Comparison of ENCODE assay signal across 8 cellular contexts in the genomic region with DNA sequence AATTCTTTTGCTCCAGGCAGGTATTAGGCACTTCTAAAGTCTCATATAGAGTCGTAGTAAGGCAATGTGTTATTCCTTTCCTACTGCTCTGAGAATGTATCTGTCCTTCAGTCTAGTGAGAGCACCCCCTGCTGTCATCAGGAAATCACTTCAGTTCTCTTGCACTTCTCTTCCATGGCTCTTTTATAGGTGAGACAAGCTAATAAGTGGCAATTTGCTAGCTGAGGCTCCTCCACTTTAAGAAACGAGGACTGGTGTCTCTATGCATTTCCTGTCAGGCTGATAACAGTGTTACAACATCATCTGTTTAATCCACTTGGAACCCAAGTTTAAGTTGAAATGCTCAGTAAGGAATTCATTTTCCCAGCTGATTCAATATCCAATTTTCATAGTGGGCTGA.
A peak's percentile ranks its signal among the peaks of the same experiment; 100 is the strongest.
DNase-seq lines count a peak whose midpoint lies in the region; ATAC-seq and TF ChIP-seq lines count a peak whose summit lies in the region.

No MANE protein-coding gene starts in this region.

- intact Hi-C loops in psoas muscle (cut with DNase I): no loop called here

- WGBS in psoas muscle, 3 donors: 29 to 39% (median 37%) methylated on average over 2 of the region's 2 CpGs

- peak overlapping the region; percentile 35 for H3K4me2 ChIP-seq in OCI-LY3 (ENCODE audit: low read length)

- H3K36me3 ChIP-seq in OCI-LY3 (replicated peaks; ENCODE audit: low read depth, low read length) (no peaks in the 10 kb centered on the region), psoas muscle (ENCODE audit: insufficient read depth in 1 of 2, low read depth in 1 of 2) (no peaks in the 10 kb centered on the region)

- no peak overlapping the region for H3K27ac ChIP-seq in OCI-LY3 (ENCODE audit: low read length)
- H3K27ac ChIP-seq in psoas muscle: no peak overlapping the region

- H3K79me2 ChIP-seq in OCI-LY3 (ENCODE audit: low read length): no peaks in the 10 kb centered on the region

- H3K9me3 ChIP-seq in OCI-LY3 (ENCODE audit: insufficient read depth, low read length) (no peaks in the 10 kb centered on the region), psoas muscle (no peaks in the 10 kb centered on the region)

- no peaks in the 10 kb centered on the region for H4K20me1 ChIP-seq in OCI-LY3 (ENCODE audit: insufficient read depth, low read length)

- H2AFZ ChIP-seq in OCI-LY3 (ENCODE audit: low read depth, low read length): no peak overlapping the region

- peak; percentile 30 for DNase-seq in AG20443 (ENCODE audit: low spot score)
- no peak for DNase-seq in psoas muscle
- no peak for DNase-seq in stimulated activated CD8-positive, alpha-beta memory T cell treated with anti-CD3 and anti-CD28 coated beads, Interleukin-4, amount 100 ng/mL, for 48 hours
- DNase-seq in amniotic stem cell (lab: John Stamatoyannopoulos, UW): no peak

- no peak overlapping the region for H3K4me3 ChIP-seq in OCI-LY3 (ENCODE audit: low read length)
- no peak overlapping the region for H3K4me3 ChIP-seq in psoas muscle

- no peak overlapping the region for H3K9ac ChIP-seq in OCI-LY3 (ENCODE audit: low read length)

- ATAC-seq in GM18519 (IDR thresholded peaks at IDR 0.05; ENCODE audit: low FRiP score, unreplicated experiment): peak; percentile 53
- ATAC-seq in HG03139 (IDR thresholded peaks at IDR 0.05; ENCODE audit: unreplicated experiment): peak; percentile 60
- peak; percentile 48 for ATAC-seq in esophagus mucosa
- ATAC-seq in psoas muscle: no peak

- peaks cover 35% of the 10 kb centered on the region for H3K4me1 ChIP-seq in OCI-LY3 (ENCODE audit: low read length)
- H3K4me1 ChIP-seq in psoas muscle: no peaks in the 10 kb centered on the region

- peak; percentile 78 for TF ChIP-seq CTCF in OCI-LY3 (IDR thresholded peaks at IDR 0.05; ENCODE audit: low read depth, low read length)
- peak; percentile 21 for TF ChIP-seq CTCF in psoas muscle (IDR thresholded peaks at IDR 0.05)

- no peaks in the 10 kb centered on the region for H3K27me3 ChIP-seq in OCI-LY3 (ENCODE audit: low read depth, low read length)
- H3K27me3 ChIP-seq in psoas muscle (ENCODE audit: insufficient read depth in 3 of 3, low read length in 2 of 3): no peaks in the 10 kb centered on the region

Comparison
In these comparisons a context has a peak if more than half of its experiments do, and no peak if none do; other contexts are left out.
1. ATAC-seq: peak in GM18519 (single experiment), HG03139 (single experiment) and esophagus mucosa (single experiment); none in psoas muscle (0 of 4).